ENCODE assay signal across 26 cellular contexts in genomic region chr16:65113441-65113840, GRCh38. TPM values are rescaled to one million over a fixed set of nuclear protein-coding genes. Genes with fewer than 3 reads are reported as not detected.
"Had no signal": no experiment of that assay in that cellular context is flagged by ENCODE, and none has a peak within 500 bp of the region (broad histone marks: within the 10 kb centered on the region; RNA-seq: fewer than 3 reads in every experiment).

No MANE protein-coding gene starts in this region.

- H3K9me3 ChIP-seq: heart right ventricle, lower lobe of right lung, mucosa of descending colon, prostate gland, right atrium auricular region, sigmoid colon, spleen, thoracic aorta, tibial nerve, upper lobe of left lung had no signal

- H3K4me1 ChIP-seq: lower lobe of right lung, prostate gland, upper lobe of left lung had no signal

- ATAC-seq: esophagus mucosa; heart right ventricle; left ventricle myocardium superior; lower lobe of right lung; mucosa of descending colon; naive thymus-derived CD4-positive, alpha-beta T cell; stimulated activated memory B cell treated with anti-CD40 and anti-IgM and Interleukin-4, amounts not matched to agents 10 μg/mL and 1 μg/mL and 100 μg/mL, for 72 hours had no signal

- DNase-seq: cerebellar nuclear complex; dorsolateral prefrontal cortex; effector CD4-positive, alpha-beta T cell; endodermal cell; foreskin melanocyte; glutamatergic neuron; heart right ventricle; hypothalamus; immature natural killer cell; left ventricle myocardium superior; lower lobe of right lung; mucosa of descending colon; naive thymus-derived CD4-positive, alpha-beta T cell; nephron progenitor cell; nucleus accumbens; sigmoid colon; spleen; stimulated activated CD4-positive, alpha-beta T cell treated with anti-CD3 and anti-CD28 coated beads, Interleukin-4, amount 100 ng/mL, for 4 hours; upper lobe of left lung had no signal

- H3K4me3 ChIP-seq: heart right ventricle, lower lobe of right lung, mucosa of descending colon, prostate gland, right atrium auricular region, sigmoid colon, spleen, thoracic aorta, tibial nerve, upper lobe of left lung had no signal

- H3K27me3 ChIP-seq: dorsolateral prefrontal cortex, heart right ventricle, right atrium auricular region, sigmoid colon, spleen, tibial nerve, upper lobe of left lung had no signal

- H3K36me3 ChIP-seq: lower lobe of right lung, prostate gland, right atrium auricular region, sigmoid colon, spleen, thoracic aorta, tibial nerve, upper lobe of left lung had no signal

- H3K27ac ChIP-seq: epithelial cell of prostate, heart right ventricle, lower lobe of right lung, prostate gland, right atrium auricular region, sigmoid colon, spleen, thoracic aorta, tibial nerve, upper lobe of left lung had no signal

RNA-seq across cellular contexts. Expression of gene CDH11, which starts 8.4 kb away (rescaled TPM):
- total RNA-seq: naive thymus-derived CD4-positive, alpha-beta T cell had no signal
- polyA plus RNA-seq: immature natural killer cell; naive thymus-derived CD4-positive, alpha-beta T cell had no signal
